In genomic region chr16:81636298-81636960, GRCh38 we compare ENCODE assay signal across 1 cellular context.
TF ChIP-seq lines count a peak whose summit lies in the region.

No MANE protein-coding gene starts in this region.

TF ChIP-seq in liver, 16 proteins besides CTCF, POLR2A, EP300 and RAD21 (continued from another document):
- TF ChIP-seq REST (IDR thresholded peaks at IDR 0.05) (no peak), HNF4A (conservative IDR thresholded peaks at IDR 0.05) (peak; percentile 52 to 72), FOXA2 (IDR thresholded peaks at IDR 0.05) (no peak), TAF1 (conservative IDR thresholded peaks at IDR 0.05) (no peak)
